Comparison of ENCODE assay signal across 15 cellular contexts in the genomic region with DNA sequence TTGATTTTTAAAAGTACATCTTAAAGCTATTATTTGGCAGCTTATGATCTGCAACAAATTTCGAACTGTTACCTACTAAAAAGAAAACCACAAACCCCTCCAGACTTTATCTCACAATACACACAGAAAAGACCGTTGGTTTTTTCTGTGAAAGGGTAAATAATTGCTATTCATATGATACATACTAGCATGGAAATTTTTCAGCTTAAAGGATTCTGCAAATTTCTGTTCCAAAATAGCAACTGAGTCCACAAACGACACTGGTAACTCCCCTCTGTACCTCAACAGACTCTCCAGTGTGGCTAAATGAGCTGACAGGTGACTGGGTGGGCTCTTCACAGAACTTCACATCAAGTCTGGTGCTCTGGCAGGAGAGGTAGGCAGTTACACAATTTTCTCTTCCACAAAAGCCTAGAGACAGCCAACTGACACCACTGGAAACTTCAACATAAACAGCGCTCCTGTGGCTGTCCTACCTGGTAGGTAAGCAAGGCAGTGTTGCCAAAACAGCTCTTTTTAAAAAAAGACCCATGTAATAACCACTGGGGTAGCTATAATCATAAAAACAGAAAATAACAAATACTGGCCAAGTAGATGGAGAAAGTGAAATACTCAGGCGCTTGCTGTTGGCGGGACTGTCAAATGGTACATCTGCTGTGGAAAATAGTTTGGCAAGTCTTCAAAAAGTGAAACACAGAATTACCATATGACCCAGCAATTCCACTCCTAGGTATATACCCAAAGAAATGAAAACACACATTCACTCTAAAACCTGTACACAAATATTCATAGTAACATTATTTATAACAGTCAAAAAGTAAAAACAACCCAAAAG. TPM values are rescaled to one million over a fixed set of nuclear protein-coding genes. Genes with fewer than 3 reads are reported as not detected.
A peak's percentile ranks its signal among the peaks of the same experiment; 100 is the strongest.
DNase-seq lines count a peak whose midpoint lies in the region; ATAC-seq and TF ChIP-seq lines count a peak whose summit lies in the region.
"Had no signal": no experiment of that assay in that cellular context is flagged by ENCODE, and none has a peak within 500 bp of the region (broad histone marks: within the 10 kb centered on the region; RNA-seq: fewer than 3 reads in every experiment).

No MANE protein-coding gene starts in this region.

- no peaks in the 10 kb centered on the region for H3K9me3 Mint-ChIP-seq in CD4-positive, alpha-beta memory T cell
- H3K9me3 Mint-ChIP-seq in IgD-negative memory B cell (no peaks in the 10 kb centered on the region), activated B cell treated with CpG ODN at 0.5 μM for 24 hours (no peaks in the 10 kb centered on the region), memory B cell (no peaks in the 10 kb centered on the region)

- POLR2A ChIA-PET in CD4-positive, alpha-beta memory T cell (lab: Charles Lee; ENCODE audit: partially characterized antibody) = interaction anchor here (1.0 to 4.4 kb wide), 9 partner anchors 10 to 49 kb away, joined by 4 to 43 read pairs (median 18); a partner anchor contains a TSS
- POLR2A ChIA-PET in activated B cell treated with CpG ODN at 0.5 μM for 24 hours (lab: Charles Lee) = interaction anchor here (0.9 to 2.6 kb wide), 3 partner anchors 12 to 49 kb away, joined by 3 to 10 read pairs (median 4); no protein-coding TSS in a partner anchor
- POLR2A ChIA-PET in HEK293T (lab: Yijun Ruan, JAX) = no interaction called here

- peak overlapping the region; percentile 52 to 83 (median 64) for H3K4me3 Mint-ChIP-seq in CD4-positive, alpha-beta memory T cell
- H3K4me3 Mint-ChIP-seq in IgD-negative memory B cell (peak overlapping the region in 3 of 4 donors; percentile 25 to 86 (median 73)), activated B cell treated with CpG ODN at 0.5 μM for 24 hours (peak overlapping the region; percentile 38), memory B cell (peak overlapping the region; percentile 27)

- H3K27me3 ChIP-seq in CD4-positive, alpha-beta memory T cell (ENCODE audit: insufficient read depth, low read length) = no peaks in the 10 kb centered on the region
- H3K27me3 ChIP-seq in stomach = no peaks in the 10 kb centered on the region
- H3K27me3 ChIP-seq: colonic mucosa had no signal

- no peaks in the 10 kb centered on the region for H3K9me3 ChIP-seq in CD4-positive, alpha-beta memory T cell (ENCODE audit: control insufficient read depth in 1 of 2, low read length in 2 of 2)
- H3K9me3 ChIP-seq in stomach = no peaks in the 10 kb centered on the region
- H3K9me3 ChIP-seq: colonic mucosa had no signal

- no peak for DNase-seq in CD4-positive, alpha-beta memory T cell
- DNase-seq in activated B cell treated with CpG ODN at 0.5 μM for 24 hours (no peak), memory B cell (ENCODE audit: low spot score in 2 of 2) (no peak), HEK293T (ENCODE audit: extremely low spot score) (no peak), iPS-NIHi11 (ENCODE audit: low spot score) (no peak), stomach (no peak), NCI-H1694 treated with DMSO at 0.1 percent for 48 hours (lab: John Stamatoyannopoulos, UW) (no peak)
- DNase-seq: activated naive CD4-positive, alpha-beta T cell treated with anti-CD3 and anti-CD28 coated beads, Interleukin-2, amount 50 U/mL, for 16 hours; colonic mucosa; COR-L47; KBM-7; NCI-H2171; PC-9 had no signal

- H3K27ac Mint-ChIP-seq in CD4-positive, alpha-beta memory T cell = peak overlapping the region; percentile 79 to 93 (median 85)
- H3K27ac Mint-ChIP-seq in IgD-negative memory B cell = peak overlapping the region; percentile 46 to 93 (median 87)
- H3K27ac Mint-ChIP-seq in activated B cell treated with CpG ODN at 0.5 μM for 24 hours = peak overlapping the region; percentile 92
- H3K27ac Mint-ChIP-seq in memory B cell = peak overlapping the region; percentile 96

- no peak for TF ChIP-seq POLR2A in stomach (IDR thresholded peaks at IDR 0.05)

- peak overlapping the region; percentile 51 for H3K27ac ChIP-seq in CD4-positive, alpha-beta memory T cell (ENCODE audit: low read depth, low read length)
- H3K27ac ChIP-seq in stomach = peak overlapping the region in 1 of 5 donors; percentile 37
- H3K27ac ChIP-seq: colonic mucosa, PC-9, VCaP had no signal

- peaks cover 97% of the 10 kb centered on the region for H3K4me1 ChIP-seq in CD4-positive, alpha-beta memory T cell (ENCODE audit: insufficient read depth, low read length)
- H3K4me1 ChIP-seq in stomach = peaks cover 4 to 62% (median 41%) of the 10 kb centered on the region in 4 donors

- WGBS in stomach, 5 donors = 68 to 76% (median 70%) methylated on average over 6 of the region's 6 CpGs

- TF ChIP-seq CTCF in activated B cell treated with CpG ODN at 0.5 μM for 24 hours (IDR thresholded peaks at IDR 0.05) = no peak
- TF ChIP-seq CTCF in stomach (IDR thresholded peaks at IDR 0.05) = no peak

- H3K36me3 Mint-ChIP-seq in CD4-positive, alpha-beta memory T cell = peaks cover 0 to 1% of the 10 kb centered on the region in 2 donors
- peaks cover 4% of the 10 kb centered on the region for H3K36me3 Mint-ChIP-seq in IgD-negative memory B cell
- peaks cover 28% of the 10 kb centered on the region for H3K36me3 Mint-ChIP-seq in activated B cell treated with CpG ODN at 0.5 μM for 24 hours (ENCODE audit: low read depth)
- peaks cover 10% of the 10 kb centered on the region for H3K36me3 Mint-ChIP-seq in memory B cell

- H3K4me1 Mint-ChIP-seq in CD4-positive, alpha-beta memory T cell = peaks cover 83 to 97% (median 91%) of the 10 kb centered on the region in 4 donors
- H3K4me1 Mint-ChIP-seq in IgD-negative memory B cell = peaks cover 80 to 90% (median 82%) of the 10 kb centered on the region in 3 donors
- H3K4me1 Mint-ChIP-seq in activated B cell treated with CpG ODN at 0.5 μM for 24 hours = peaks cover 95% of the 10 kb centered on the region
- H3K4me1 Mint-ChIP-seq in memory B cell = peaks cover 71% of the 10 kb centered on the region

- TF ChIP-seq EP300 in stomach (IDR thresholded peaks at IDR 0.05) = no peak

- CTCF ChIA-PET in CD4-positive, alpha-beta memory T cell (lab: Charles Lee; ENCODE audit: partially characterized antibody) = interaction anchor here (0.8 to 3.5 kb wide), 17 partner anchors 7 to 138 kb away, joined by 3 to 16 read pairs (median 4); a partner anchor contains a TSS
- CTCF ChIA-PET in activated B cell treated with CpG ODN at 0.5 μM for 24 hours (lab: Charles Lee) = interaction anchor here (0.7 to 2.1 kb wide), 2 partner anchors 8 to 29 kb away, joined by 3 to 7 read pairs; no protein-coding TSS in a partner anchor
- CTCF ChIA-PET in HEK293T (lab: Yijun Ruan, JAX) = no interaction called here

- intact Hi-C loops in CD4-positive, alpha-beta memory T cell (cut with micrococcal nuclease) = loop anchor here (1.0 kb wide), 1 partner anchor 9 kb away; no protein-coding TSS in a partner anchor
- intact Hi-C loops in activated B cell treated with CpG ODN at 0.5 μM for 24 hours (cut with micrococcal nuclease) (loop anchor here (1.0 to 2.0 kb wide), 2 partner anchors 11 to 16 kb away; no protein-coding TSS in a partner anchor), stomach (cut with DNase I; ENCODE audit: low total_unique reads) (no loop called here)

- ATAC-seq in activated B cell treated with CpG ODN at 0.5 μM for 24 hours (ENCODE audit: low read depth) = no peak
- ATAC-seq in memory B cell (ENCODE audit: low read depth) = no peak

- H3K27me3 Mint-ChIP-seq in CD4-positive, alpha-beta memory T cell = no peaks in the 10 kb centered on the region
- H3K27me3 Mint-ChIP-seq in IgD-negative memory B cell (no peaks in the 10 kb centered on the region), activated B cell treated with CpG ODN at 0.5 μM for 24 hours (no peaks in the 10 kb centered on the region), memory B cell (no peaks in the 10 kb centered on the region)

- H3K4me3 ChIP-seq in CD4-positive, alpha-beta memory T cell (ENCODE audit: low read length in 2 of 2) = no peak overlapping the region
- H3K4me3 ChIP-seq in stomach = no peak overlapping the region
- H3K4me3 ChIP-seq: colonic mucosa, PC-9 had no signal

- H3K36me3 ChIP-seq in CD4-positive, alpha-beta memory T cell (ENCODE audit: insufficient read depth, low read length) = no peaks in the 10 kb centered on the region
- H3K36me3 ChIP-seq in stomach = no peaks in the 10 kb centered on the region
- H3K36me3 ChIP-seq: colonic mucosa had no signal

TF ChIP-seq in HEK293T, 16 proteins besides CTCF, POLR2A, EP300 and RAD21:
- TF ChIP-seq L3MBTL2 (conservative IDR thresholded peaks at IDR 0.05) (no peak), FOXK2 (IDR thresholded peaks at IDR 0.05) (no peak), FOXA1 (IDR thresholded peaks at IDR 0.05) (no peak), SUZ12 (IDR thresholded peaks at IDR 0.05) (no peak), ZNF384 (IDR thresholded peaks at IDR 0.05) (no peak), ARNT (IDR thresholded peaks at IDR 0.05) (no peak), NFRKB (IDR thresholded peaks at IDR 0.05) (no peak), BHLHE40 (IDR thresholded peaks at IDR 0.05; ENCODE audit: borderline replicate concordance) (no peak), CTBP1 (IDR thresholded peaks at IDR 0.05; ENCODE audit: borderline replicate concordance) (no peak), FOXM1 (IDR thresholded peaks at IDR 0.05; ENCODE audit: borderline replicate concordance) (no peak), SP1 (IDR thresholded peaks at IDR 0.05) (no peak), ELF4 (IDR thresholded peaks at IDR 0.05) (no peak)

RNA-seq across cellular contexts. Expression of a gene that starts 37.8 kb away (rescaled TPM):
- total RNA-seq in CD4-positive, alpha-beta memory T cell = 100 to 1,000 TPM; 108 to 111 TPM
- polyA plus RNA-seq in CD4-positive, alpha-beta memory T cell = 100 to 1,000 TPM; 108 to 125 TPM
- polyA plus RNA-seq in IgD-negative memory B cell (156 TPM), stomach (10 to 100 TPM in 1 of 3 donors, 1 to 10 TPM in 2; 7.2 to 13.5 (median 8.7) TPM)
- total RNA-seq in activated B cell treated with CpG ODN at 0.5 μM for 24 hours (109 and 127 TPM in 2 replicates), stomach (10 to 100 TPM in 4 of 5 donors, 1 to 10 TPM in 1; 2.6 to 57.8 (median 25.4) TPM)
